In the genomic region with DNA sequence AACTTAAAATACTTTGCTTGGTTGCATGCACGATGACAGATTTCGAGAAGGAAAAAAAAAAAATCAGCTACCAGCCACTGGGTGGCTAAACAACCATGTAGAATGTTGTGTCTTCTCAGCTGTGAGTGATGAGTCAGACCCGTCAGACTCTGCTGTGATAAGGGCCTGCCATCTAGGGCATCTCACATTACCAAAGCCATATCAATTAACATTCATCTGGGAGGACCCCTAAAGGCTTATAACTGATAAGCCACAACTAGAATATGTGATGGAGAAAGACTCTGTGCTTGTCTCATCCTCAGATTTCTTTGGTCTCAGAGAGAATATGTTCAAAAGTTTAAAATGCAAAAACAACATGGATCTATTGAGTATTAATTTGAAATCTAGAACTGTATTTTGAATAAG, we compare ENCODE assay signal across 1 cellular context.
TF ChIP-seq lines count a peak whose summit lies in the region.

No MANE protein-coding gene starts in this region.

TF ChIP-seq in K562, 482 proteins besides CTCF, POLR2A, EP300 and RAD21 (continued from another document and continues in another):
- TF ChIP-seq, protein P1, sequence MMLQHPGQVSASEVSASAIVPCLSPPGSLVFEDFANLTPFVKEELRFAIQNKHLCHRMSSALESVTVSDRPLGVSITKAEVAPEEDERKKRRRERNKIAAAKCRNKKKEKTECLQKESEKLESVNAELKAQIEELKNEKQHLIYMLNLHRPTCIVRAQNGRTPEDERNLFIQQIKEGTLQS (IDR thresholded peaks at IDR 0.05): peak; percentile 95
- TF ChIP-seq, protein P1 (CRISPR knock-in tag; conservative IDR thresholded peaks at IDR 0.05): peak; percentile 84
- peak; percentile 86 for TF ChIP-seq MECOM (CRISPR knock-in tag; IDR thresholded peaks at IDR 0.05)
- no peak for TF ChIP-seq BMI1 (IDR thresholded peaks at IDR 0.05; ENCODE audit: low read length)
- 0 out of 2 replicates have a peak, but pooled peaks have one; percentile 19 for TF ChIP-seq CXXC5 (CRISPR knock-in tag; IDR thresholded peaks at IDR 0.05)
- TF ChIP-seq, protein P2, sequence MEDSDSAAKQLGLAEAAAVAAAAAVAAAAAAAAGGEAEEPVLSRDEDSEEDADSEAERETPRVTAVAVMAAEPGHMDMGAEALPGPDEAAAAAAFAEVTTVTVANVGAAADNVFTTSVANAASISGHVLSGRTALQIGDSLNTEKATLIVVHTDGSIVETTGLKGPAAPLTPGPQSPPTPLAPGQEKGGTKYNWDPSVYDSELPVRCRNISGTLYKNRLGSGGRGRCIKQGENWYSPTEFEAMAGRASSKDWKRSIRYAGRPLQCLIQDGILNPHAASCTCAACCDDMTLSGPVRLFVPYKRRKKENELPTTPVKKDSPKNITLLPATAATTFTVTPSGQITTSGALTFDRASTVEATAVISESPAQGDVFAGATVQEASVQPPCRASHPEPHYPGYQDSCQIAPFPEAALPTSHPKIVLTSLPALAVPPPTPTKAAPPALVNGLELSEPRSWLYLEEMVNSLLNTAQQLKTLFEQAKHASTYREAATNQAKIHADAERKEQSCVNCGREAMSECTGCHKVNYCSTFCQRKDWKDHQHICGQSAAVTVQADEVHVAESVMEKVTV (CRISPR knock-in tag; IDR thresholded peaks at IDR 0.05): no peak
- TF ChIP-seq, protein P3, sequence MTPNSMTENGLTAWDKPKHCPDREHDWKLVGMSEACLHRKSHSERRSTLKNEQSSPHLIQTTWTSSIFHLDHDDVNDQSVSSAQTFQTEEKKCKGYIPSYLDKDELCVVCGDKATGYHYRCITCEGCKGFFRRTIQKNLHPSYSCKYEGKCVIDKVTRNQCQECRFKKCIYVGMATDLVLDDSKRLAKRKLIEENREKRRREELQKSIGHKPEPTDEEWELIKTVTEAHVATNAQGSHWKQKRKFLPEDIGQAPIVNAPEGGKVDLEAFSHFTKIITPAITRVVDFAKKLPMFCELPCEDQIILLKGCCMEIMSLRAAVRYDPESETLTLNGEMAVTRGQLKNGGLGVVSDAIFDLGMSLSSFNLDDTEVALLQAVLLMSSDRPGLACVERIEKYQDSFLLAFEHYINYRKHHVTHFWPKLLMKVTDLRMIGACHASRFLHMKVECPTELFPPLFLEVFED (CRISPR knock-in tag; conservative IDR thresholded peaks at IDR 0.05): no peak
- no peak for TF ChIP-seq CHD2 (IDR thresholded peaks at IDR 0.05; ENCODE audit: low read depth, low read length)
- TF ChIP-seq SAFB (IDR thresholded peaks at IDR 0.05; ENCODE audit: borderline replicate concordance, low read depth, low read length): no peak
- no peak for TF ChIP-seq PPARD (CRISPR knock-in tag; IDR thresholded peaks at IDR 0.05)
- TF ChIP-seq, protein P4, sequence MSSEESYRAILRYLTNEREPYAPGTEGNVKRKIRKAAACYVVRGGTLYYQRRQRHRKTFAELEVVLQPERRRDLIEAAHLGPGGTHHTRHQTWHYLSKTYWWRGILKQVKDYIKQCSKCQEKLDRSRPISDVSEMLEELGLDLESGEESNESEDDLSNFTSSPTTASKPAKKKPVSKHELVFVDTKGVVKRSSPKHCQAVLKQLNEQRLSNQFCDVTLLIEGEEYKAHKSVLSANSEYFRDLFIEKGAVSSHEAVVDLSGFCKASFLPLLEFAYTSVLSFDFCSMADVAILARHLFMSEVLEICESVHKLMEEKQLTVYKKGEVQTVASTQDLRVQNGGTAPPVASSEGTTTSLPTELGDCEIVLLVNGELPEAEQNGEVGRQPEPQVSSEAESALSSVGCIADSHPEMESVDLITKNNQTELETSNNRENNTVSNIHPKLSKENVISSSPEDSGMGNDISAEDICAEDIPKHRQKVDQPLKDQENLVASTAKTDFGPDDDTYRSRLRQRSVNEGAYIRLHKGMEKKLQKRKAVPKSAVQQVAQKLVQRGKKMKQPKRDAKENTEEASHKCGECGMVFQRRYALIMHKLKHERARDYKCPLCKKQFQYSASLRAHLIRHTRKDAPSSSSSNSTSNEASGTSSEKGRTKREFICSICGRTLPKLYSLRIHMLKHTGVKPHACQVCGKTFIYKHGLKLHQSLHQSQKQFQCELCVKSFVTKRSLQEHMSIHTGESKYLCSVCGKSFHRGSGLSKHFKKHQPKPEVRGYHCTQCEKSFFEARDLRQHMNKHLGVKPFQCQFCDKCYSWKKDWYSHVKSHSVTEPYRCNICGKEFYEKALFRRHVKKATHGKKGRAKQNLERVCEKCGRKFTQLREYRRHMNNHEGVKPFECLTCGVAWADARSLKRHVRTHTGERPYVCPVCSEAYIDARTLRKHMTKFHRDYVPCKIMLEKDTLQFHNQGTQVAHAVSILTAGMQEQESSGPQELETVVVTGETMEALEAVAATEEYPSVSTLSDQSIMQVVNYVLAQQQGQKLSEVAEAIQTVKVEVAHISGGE (CRISPR knock-in tag; IDR thresholded peaks at IDR 0.05): no peak
- no peak for TF ChIP-seq ZNF766 (CRISPR knock-in tag; conservative IDR thresholded peaks at IDR 0.05)
- TF ChIP-seq, protein P5, sequence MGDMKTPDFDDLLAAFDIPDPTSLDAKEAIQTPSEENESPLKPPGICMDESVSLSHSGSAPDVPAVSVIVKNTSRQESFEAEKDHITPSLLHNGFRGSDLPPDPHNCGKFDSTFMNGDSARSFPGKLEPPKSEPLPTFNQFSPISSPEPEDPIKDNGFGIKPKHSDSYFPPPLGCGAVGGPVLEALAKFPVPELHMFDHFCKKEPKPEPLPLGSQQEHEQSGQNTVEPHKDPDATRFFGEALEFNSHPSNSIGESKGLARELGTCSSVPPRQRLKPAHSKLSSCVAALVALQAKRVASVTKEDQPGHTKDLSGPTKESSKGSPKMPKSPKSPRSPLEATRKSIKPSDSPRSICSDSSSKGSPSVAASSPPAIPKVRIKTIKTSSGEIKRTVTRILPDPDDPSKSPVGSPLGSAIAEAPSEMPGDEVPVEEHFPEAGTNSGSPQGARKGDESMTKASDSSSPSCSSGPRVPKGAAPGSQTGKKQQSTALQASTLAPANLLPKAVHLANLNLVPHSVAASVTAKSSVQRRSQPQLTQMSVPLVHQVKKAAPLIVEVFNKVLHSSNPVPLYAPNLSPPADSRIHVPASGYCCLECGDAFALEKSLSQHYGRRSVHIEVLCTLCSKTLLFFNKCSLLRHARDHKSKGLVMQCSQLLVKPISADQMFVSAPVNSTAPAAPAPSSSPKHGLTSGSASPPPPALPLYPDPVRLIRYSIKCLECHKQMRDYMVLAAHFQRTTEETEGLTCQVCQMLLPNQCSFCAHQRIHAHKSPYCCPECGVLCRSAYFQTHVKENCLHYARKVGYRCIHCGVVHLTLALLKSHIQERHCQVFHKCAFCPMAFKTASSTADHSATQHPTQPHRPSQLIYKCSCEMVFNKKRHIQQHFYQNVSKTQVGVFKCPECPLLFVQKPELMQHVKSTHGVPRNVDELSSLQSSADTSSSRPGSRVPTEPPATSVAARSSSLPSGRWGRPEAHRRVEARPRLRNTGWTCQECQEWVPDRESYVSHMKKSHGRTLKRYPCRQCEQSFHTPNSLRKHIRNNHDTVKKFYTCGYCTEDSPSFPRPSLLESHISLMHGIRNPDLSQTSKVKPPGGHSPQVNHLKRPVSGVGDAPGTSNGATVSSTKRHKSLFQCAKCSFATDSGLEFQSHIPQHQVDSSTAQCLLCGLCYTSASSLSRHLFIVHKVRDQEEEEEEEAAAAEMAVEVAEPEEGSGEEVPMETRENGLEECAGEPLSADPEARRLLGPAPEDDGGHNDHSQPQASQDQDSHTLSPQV (IDR thresholded peaks at IDR 0.05): no peak
- TF ChIP-seq, protein P6, sequence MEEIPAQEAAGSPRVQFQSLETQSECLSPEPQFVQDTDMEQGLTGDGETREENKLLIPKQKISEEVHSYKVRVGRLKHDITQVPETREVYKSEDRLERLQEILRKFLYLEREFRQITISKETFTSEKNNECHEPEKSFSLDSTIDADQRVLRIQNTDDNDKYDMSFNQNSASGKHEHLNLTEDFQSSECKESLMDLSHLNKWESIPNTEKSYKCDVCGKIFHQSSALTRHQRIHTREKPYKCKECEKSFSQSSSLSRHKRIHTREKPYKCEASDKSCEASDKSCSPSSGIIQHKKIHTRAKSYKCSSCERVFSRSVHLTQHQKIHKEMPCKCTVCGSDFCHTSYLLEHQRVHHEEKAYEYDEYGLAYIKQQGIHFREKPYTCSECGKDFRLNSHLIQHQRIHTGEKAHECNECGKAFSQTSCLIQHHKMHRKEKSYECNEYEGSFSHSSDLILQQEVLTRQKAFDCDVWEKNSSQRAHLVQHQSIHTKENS (CRISPR knock-in tag; IDR thresholded peaks at IDR 0.05): no peak
- TF ChIP-seq, protein P7, sequence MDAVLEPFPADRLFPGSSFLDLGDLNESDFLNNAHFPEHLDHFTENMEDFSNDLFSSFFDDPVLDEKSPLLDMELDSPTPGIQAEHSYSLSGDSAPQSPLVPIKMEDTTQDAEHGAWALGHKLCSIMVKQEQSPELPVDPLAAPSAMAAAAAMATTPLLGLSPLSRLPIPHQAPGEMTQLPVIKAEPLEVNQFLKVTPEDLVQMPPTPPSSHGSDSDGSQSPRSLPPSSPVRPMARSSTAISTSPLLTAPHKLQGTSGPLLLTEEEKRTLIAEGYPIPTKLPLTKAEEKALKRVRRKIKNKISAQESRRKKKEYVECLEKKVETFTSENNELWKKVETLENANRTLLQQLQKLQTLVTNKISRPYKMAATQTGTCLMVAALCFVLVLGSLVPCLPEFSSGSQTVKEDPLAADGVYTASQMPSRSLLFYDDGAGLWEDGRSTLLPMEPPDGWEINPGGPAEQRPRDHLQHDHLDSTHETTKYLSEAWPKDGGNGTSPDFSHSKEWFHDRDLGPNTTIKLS (IDR thresholded peaks at IDR 0.05; ENCODE audit: borderline replicate concordance, low read depth): no peak
- no peak for TF ChIP-seq PHF8 (IDR thresholded peaks at IDR 0.05; ENCODE audit: borderline replicate concordance, low read length)
- TF ChIP-seq, protein P8, sequence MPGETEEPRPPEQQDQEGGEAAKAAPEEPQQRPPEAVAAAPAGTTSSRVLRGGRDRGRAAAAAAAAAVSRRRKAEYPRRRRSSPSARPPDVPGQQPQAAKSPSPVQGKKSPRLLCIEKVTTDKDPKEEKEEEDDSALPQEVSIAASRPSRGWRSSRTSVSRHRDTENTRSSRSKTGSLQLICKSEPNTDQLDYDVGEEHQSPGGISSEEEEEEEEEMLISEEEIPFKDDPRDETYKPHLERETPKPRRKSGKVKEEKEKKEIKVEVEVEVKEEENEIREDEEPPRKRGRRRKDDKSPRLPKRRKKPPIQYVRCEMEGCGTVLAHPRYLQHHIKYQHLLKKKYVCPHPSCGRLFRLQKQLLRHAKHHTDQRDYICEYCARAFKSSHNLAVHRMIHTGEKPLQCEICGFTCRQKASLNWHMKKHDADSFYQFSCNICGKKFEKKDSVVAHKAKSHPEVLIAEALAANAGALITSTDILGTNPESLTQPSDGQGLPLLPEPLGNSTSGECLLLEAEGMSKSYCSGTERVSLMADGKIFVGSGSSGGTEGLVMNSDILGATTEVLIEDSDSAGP (CRISPR knock-in tag; IDR thresholded peaks at IDR 0.05): no peak
- no peak for TF ChIP-seq TRIM28 (IDR thresholded peaks at IDR 0.05)
- TF ChIP-seq, protein P9, sequence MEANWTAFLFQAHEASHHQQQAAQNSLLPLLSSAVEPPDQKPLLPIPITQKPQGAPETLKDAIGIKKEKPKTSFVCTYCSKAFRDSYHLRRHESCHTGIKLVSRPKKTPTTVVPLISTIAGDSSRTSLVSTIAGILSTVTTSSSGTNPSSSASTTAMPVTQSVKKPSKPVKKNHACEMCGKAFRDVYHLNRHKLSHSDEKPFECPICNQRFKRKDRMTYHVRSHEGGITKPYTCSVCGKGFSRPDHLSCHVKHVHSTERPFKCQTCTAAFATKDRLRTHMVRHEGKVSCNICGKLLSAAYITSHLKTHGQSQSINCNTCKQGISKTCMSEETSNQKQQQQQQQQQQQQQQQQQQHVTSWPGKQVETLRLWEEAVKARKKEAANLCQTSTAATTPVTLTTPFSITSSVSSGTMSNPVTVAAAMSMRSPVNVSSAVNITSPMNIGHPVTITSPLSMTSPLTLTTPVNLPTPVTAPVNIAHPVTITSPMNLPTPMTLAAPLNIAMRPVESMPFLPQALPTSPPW (CRISPR knock-in tag; IDR thresholded peaks at IDR 0.05): no peak
- no peak for TF ChIP-seq MCM3 (IDR thresholded peaks at IDR 0.05)
- no peak for TF ChIP-seq BRF1 (IDR thresholded peaks at IDR 0.05; ENCODE audit: borderline replicate concordance, extremely low read depth, insufficient read length)
- TF ChIP-seq, protein P10, sequence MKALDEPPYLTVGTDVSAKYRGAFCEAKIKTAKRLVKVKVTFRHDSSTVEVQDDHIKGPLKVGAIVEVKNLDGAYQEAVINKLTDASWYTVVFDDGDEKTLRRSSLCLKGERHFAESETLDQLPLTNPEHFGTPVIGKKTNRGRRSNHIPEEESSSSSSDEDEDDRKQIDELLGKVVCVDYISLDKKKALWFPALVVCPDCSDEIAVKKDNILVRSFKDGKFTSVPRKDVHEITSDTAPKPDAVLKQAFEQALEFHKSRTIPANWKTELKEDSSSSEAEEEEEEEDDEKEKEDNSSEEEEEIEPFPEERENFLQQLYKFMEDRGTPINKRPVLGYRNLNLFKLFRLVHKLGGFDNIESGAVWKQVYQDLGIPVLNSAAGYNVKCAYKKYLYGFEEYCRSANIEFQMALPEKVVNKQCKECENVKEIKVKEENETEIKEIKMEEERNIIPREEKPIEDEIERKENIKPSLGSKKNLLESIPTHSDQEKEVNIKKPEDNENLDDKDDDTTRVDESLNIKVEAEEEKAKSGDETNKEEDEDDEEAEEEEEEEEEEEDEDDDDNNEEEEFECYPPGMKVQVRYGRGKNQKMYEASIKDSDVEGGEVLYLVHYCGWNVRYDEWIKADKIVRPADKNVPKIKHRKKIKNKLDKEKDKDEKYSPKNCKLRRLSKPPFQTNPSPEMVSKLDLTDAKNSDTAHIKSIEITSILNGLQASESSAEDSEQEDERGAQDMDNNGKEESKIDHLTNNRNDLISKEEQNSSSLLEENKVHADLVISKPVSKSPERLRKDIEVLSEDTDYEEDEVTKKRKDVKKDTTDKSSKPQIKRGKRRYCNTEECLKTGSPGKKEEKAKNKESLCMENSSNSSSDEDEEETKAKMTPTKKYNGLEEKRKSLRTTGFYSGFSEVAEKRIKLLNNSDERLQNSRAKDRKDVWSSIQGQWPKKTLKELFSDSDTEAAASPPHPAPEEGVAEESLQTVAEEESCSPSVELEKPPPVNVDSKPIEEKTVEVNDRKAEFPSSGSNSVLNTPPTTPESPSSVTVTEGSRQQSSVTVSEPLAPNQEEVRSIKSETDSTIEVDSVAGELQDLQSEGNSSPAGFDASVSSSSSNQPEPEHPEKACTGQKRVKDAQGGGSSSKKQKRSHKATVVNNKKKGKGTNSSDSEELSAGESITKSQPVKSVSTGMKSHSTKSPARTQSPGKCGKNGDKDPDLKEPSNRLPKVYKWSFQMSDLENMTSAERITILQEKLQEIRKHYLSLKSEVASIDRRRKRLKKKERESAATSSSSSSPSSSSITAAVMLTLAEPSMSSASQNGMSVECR (CRISPR knock-in tag; IDR thresholded peaks at IDR 0.05): no peak
- no peak for TF ChIP-seq ZNF699 (CRISPR knock-in tag; IDR thresholded peaks at IDR 0.05; ENCODE audit: insufficient replicate concordance)
- TF ChIP-seq, protein P11, sequence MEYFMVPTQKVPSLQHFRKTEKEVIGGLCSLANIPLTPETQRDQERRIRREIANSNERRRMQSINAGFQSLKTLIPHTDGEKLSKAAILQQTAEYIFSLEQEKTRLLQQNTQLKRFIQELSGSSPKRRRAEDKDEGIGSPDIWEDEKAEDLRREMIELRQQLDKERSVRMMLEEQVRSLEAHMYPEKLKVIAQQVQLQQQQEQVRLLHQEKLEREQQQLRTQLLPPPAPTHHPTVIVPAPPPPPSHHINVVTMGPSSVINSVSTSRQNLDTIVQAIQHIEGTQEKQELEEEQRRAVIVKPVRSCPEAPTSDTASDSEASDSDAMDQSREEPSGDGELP (CRISPR knock-in tag; IDR thresholded peaks at IDR 0.05; ENCODE audit: borderline replicate concordance): peak; percentile 82; the same call in 1 of the 2 replicates
- TF ChIP-seq TARDBP (IDR thresholded peaks at IDR 0.05): no peak
- TF ChIP-seq SOX6 (IDR thresholded peaks at IDR 0.05): 0 out of 2 replicates have a peak, but pooled peaks have one; percentile 31
- no peak for TF ChIP-seq ELF4 (CRISPR knock-in tag; IDR thresholded peaks at IDR 0.05)
- no peak for TF ChIP-seq POLR2AphosphoS2 (IDR thresholded peaks at IDR 0.05; ENCODE audit: low read length)
- TF ChIP-seq MTF1 (CRISPR knock-in tag; IDR thresholded peaks at IDR 0.05; ENCODE audit: borderline replicate concordance): no peak
- TF ChIP-seq MXI1 (IDR thresholded peaks at IDR 0.05; ENCODE audit: low read depth, low read length): no peak
